ENCODE assay signal across 1 cellular context in the genomic region with DNA sequence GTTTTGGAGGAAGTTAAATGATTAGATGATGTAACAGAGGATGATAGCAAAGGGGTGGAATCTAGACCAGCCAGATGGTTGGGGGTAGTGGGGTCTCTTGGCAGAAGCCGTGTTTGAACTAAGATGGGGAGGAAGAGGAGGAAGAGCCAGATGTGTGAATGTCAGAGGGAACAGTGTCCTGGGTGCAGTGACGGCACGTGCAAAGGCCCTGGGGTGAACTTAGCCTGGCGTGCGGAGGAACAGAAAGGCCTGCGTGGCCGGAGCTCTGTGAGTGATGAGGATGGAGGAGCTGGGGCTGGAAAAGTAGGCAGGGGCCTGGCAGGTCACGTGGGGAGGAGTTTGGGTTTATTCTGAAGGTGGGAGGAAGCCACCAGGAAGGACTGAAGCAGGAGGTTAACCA.
A peak's percentile ranks its signal among the peaks of the same experiment; 100 is the strongest.
TF ChIP-seq lines count a peak whose summit lies in the region.

No MANE protein-coding gene starts in this region.

TF ChIP-seq in HepG2, 621 proteins besides CTCF, POLR2A, EP300 and RAD21:
- TF ChIP-seq, protein P1, sequence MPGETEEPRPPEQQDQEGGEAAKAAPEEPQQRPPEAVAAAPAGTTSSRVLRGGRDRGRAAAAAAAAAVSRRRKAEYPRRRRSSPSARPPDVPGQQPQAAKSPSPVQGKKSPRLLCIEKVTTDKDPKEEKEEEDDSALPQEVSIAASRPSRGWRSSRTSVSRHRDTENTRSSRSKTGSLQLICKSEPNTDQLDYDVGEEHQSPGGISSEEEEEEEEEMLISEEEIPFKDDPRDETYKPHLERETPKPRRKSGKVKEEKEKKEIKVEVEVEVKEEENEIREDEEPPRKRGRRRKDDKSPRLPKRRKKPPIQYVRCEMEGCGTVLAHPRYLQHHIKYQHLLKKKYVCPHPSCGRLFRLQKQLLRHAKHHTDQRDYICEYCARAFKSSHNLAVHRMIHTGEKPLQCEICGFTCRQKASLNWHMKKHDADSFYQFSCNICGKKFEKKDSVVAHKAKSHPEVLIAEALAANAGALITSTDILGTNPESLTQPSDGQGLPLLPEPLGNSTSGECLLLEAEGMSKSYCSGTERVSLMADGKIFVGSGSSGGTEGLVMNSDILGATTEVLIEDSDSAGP (CRISPR knock-in tag; IDR thresholded peaks at IDR 0.05; ENCODE audit: borderline replicate concordance) = 0 out of 2 replicates have a peak, but pooled peaks have one; percentile 7
- TF ChIP-seq ZNF331 (CRISPR knock-in tag; IDR thresholded peaks at IDR 0.05) = no peak
- TF ChIP-seq AGO2 (optimal IDR thresholded peaks at IDR 0.05; ENCODE audit: low read depth, low read length) = no peak
- TF ChIP-seq ZNF121 (CRISPR knock-in tag; IDR thresholded peaks at IDR 0.05) = no peak
- TF ChIP-seq ZBTB4 (CRISPR knock-in tag; IDR thresholded peaks at IDR 0.05; ENCODE audit: borderline replicate concordance) = peak; percentile 3; the same call in 1 of the 2 replicates
- no peak for TF ChIP-seq ZNF432 (CRISPR knock-in tag; IDR thresholded peaks at IDR 0.05; ENCODE audit: borderline replicate concordance)
- no peak for TF ChIP-seq ZNF709 (CRISPR knock-in tag; IDR thresholded peaks at IDR 0.05)
- TF ChIP-seq SALL1 (CRISPR knock-in tag; IDR thresholded peaks at IDR 0.05) = peak; percentile 18; the same call in 1 of the 2 replicates
- TF ChIP-seq ZMYM3 (CRISPR knock-in tag; IDR thresholded peaks at IDR 0.05) = peak; percentile 90
- no peak for TF ChIP-seq SRSF1 (optimal IDR thresholded peaks at IDR 0.05; ENCODE audit: low read depth, low read length)
